Comparison of ENCODE assay signal across 8 cellular contexts in the genomic region with DNA sequence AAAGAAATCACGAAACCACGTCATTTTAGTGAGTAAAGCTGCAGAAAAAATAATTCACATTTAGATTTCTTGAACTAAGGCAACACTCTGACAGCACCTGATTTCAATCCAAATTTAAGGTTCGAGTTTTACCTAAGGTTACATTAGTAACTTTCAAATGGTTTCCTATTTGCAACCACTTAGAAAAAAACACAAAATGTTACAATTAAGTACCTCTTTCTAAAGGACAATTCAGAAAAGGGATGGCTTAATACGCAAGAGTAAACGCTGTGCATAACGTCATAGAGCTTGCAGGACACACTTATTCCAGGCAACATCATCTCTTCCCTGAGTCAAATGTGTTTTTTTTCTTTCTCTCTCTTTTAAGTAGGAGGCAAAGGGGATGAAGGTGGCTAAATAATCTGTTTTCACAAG.
A peak's percentile ranks its signal among the peaks of the same experiment; 100 is the strongest.
DNase-seq lines count a peak whose midpoint lies in the region; ATAC-seq and TF ChIP-seq lines count a peak whose summit lies in the region.

No MANE protein-coding gene starts in this region.

- H3K36me3 ChIP-seq in OCI-LY3 (replicated peaks; ENCODE audit: low read depth, low read length), result no peaks in the 10 kb centered on the region
- H3K36me3 ChIP-seq in mesendoderm (ENCODE audit: control insufficient read depth, insufficient read depth, low read length), result no peaks in the 10 kb centered on the region
- no peaks in the 10 kb centered on the region for H3K36me3 ChIP-seq in upper lobe of right lung

- no peaks in the 10 kb centered on the region for H3K79me1 ChIP-seq in mesendoderm (ENCODE audit: low read length)

- H3K9ac ChIP-seq in OCI-LY3 (ENCODE audit: low read length) (peak overlapping the region; percentile 69), mesendoderm (ENCODE audit: low read length) (peak overlapping the region; percentile 90)

- no peak for DNase-seq in activated T-cell treated with anti-CD3 and anti-CD28 coated beads, Interleukin-2, amount 50 U/mL, for 4 hours
- DNase-seq in activated T-cell treated with anti-CD3 and anti-CD28 coated beads, Interleukin-2, amount 50 U/mL, for 1 hour, result no peak
- no peak for DNase-seq in mesendoderm
- DNase-seq in upper lobe of right lung, result no peak

- H4K8ac ChIP-seq in mesendoderm (ENCODE audit: low read depth, low read length), result no peak overlapping the region

- no peaks in the 10 kb centered on the region for H3K27me3 Mint-ChIP-seq in activated T-cell treated with anti-CD3 and anti-CD28 coated beads, Interleukin-2, amount 50 U/mL, for 4 hours (ENCODE audit: low read depth)
- no peaks in the 10 kb centered on the region for H3K27me3 Mint-ChIP-seq in dendritic cell treated with granulocyte-macrophage colony-stimulating factor and Interleukin-4, amounts not matched to agents 40 ng/mL and 50 ng/mL, for 4 days

- H3K4me3 Mint-ChIP-seq in activated T-cell treated with anti-CD3 and anti-CD28 coated beads, Interleukin-2, amount 50 U/mL, for 4 hours, result peak overlapping the region; percentile 93
- peak overlapping the region; percentile 92 for H3K4me3 Mint-ChIP-seq in dendritic cell treated with granulocyte-macrophage colony-stimulating factor and Interleukin-4, amounts not matched to agents 40 ng/mL and 50 ng/mL, for 4 days

- H3K79me2 ChIP-seq in OCI-LY3 (ENCODE audit: low read length) (no peaks in the 10 kb centered on the region), mesendoderm (ENCODE audit: control insufficient read depth, insufficient read depth, low read length) (no peaks in the 10 kb centered on the region)

- H2BK5ac ChIP-seq in mesendoderm (ENCODE audit: low read length), result no peak overlapping the region

- no peak overlapping the region for H2BK15ac ChIP-seq in mesendoderm (replicated peaks; ENCODE audit: low read depth)

- peak overlapping the region; percentile 96 for H3K56ac ChIP-seq in mesendoderm (ENCODE audit: low read length)

- peak overlapping the region; percentile 92 for H3K27ac Mint-ChIP-seq in dendritic cell treated with granulocyte-macrophage colony-stimulating factor and Interleukin-4, amounts not matched to agents 40 ng/mL and 50 ng/mL, for 4 days

- H3K4me3 ChIP-seq in OCI-LY3 (ENCODE audit: low read length) (peak overlapping the region; percentile 86), mesendoderm (ENCODE audit: low read length) (peak overlapping the region; percentile 66), upper lobe of right lung (peak overlapping the region; percentile 88)

- peak overlapping the region; percentile 89 for H3K23ac ChIP-seq in mesendoderm (ENCODE audit: low read length)

- H3K27ac ChIP-seq in OCI-LY3 (ENCODE audit: low read length), result no peak overlapping the region
- peak overlapping the region; percentile 77 for H3K27ac ChIP-seq in mesendoderm (ENCODE audit: low read depth, low read length)
- peak overlapping the region; percentile 96 for H3K27ac ChIP-seq in upper lobe of right lung

- H3K4me1 Mint-ChIP-seq in activated T-cell treated with anti-CD3 and anti-CD28 coated beads, Interleukin-2, amount 50 U/mL, for 4 hours (ENCODE audit: low read depth), result peaks cover 65% of the 10 kb centered on the region
- H3K4me1 Mint-ChIP-seq in dendritic cell treated with granulocyte-macrophage colony-stimulating factor and Interleukin-4, amounts not matched to agents 40 ng/mL and 50 ng/mL, for 4 days (ENCODE audit: low read depth), result peaks cover 27% of the 10 kb centered on the region

- peak overlapping the region; percentile 15 for H3K18ac ChIP-seq in mesendoderm (ENCODE audit: low read length)

- ATAC-seq in activated T-cell treated with anti-CD3 and anti-CD28 coated beads, Interleukin-2, amount 50 U/mL, for 4 hours, result peak in 1 of 2 donors; percentile 4
- ATAC-seq in upper lobe of right lung (peak; percentile 8), HG02759 (IDR thresholded peaks at IDR 0.05; ENCODE audit: unreplicated experiment) (no peak), HG03520 (IDR thresholded peaks at IDR 0.05; ENCODE audit: unreplicated experiment) (no peak)

- no peaks in the 10 kb centered on the region for H3K9me3 Mint-ChIP-seq in activated T-cell treated with anti-CD3 and anti-CD28 coated beads, Interleukin-2, amount 50 U/mL, for 4 hours
- no peaks in the 10 kb centered on the region for H3K9me3 Mint-ChIP-seq in dendritic cell treated with granulocyte-macrophage colony-stimulating factor and Interleukin-4, amounts not matched to agents 40 ng/mL and 50 ng/mL, for 4 days

- H3K9me3 ChIP-seq in OCI-LY3 (ENCODE audit: insufficient read depth, low read length) (no peaks in the 10 kb centered on the region), upper lobe of right lung (no peaks in the 10 kb centered on the region)

- no peak overlapping the region for H2BK120ac ChIP-seq in mesendoderm (ENCODE audit: low read depth, low read length)

- TF ChIP-seq CTCF in OCI-LY3 (IDR thresholded peaks at IDR 0.05; ENCODE audit: low read depth, low read length) (no peak), upper lobe of right lung (IDR thresholded peaks at IDR 0.05) (no peak)

- no peak overlapping the region for H2AK5ac ChIP-seq in mesendoderm (ENCODE audit: low read length)

- intact Hi-C loops in dendritic cell treated with granulocyte-macrophage colony-stimulating factor and Interleukin-4, amounts not matched to agents 40 ng/mL and 50 ng/mL, for 4 days (cut with micrococcal nuclease), result loop anchor here (10.0 kb wide), 1 partner anchor 46 kb away; no protein-coding TSS in a partner anchor
- intact Hi-C loops in upper lobe of right lung (cut with DNase I), result no loop called here

- WGBS in mesendoderm (ENCODE audit: extremely low coverage, insufficient coverage, low lambda C conversion rate), result no CpG with 5 or more reads among the region's 6 CpGs

- no peak overlapping the region for H3K4ac ChIP-seq in mesendoderm (ENCODE audit: low read depth, low read length)

- no peaks in the 10 kb centered on the region for H3K36me3 Mint-ChIP-seq in activated T-cell treated with anti-CD3 and anti-CD28 coated beads, Interleukin-2, amount 50 U/mL, for 4 hours (ENCODE audit: insufficient read depth)
- H3K36me3 Mint-ChIP-seq in dendritic cell treated with granulocyte-macrophage colony-stimulating factor and Interleukin-4, amounts not matched to agents 40 ng/mL and 50 ng/mL, for 4 days (ENCODE audit: low read depth), result no peaks in the 10 kb centered on the region

- H4K20me1 ChIP-seq in OCI-LY3 (ENCODE audit: insufficient read depth, low read length), result peaks cover 6% of the 10 kb centered on the region; the same call in 1 of the 2 replicates

- H4K5ac ChIP-seq in mesendoderm (ENCODE audit: low read length), result no peak overlapping the region

- peaks cover 18% of the 10 kb centered on the region for H3K4me1 ChIP-seq in OCI-LY3 (ENCODE audit: low read length)
- H3K4me1 ChIP-seq in mesendoderm (ENCODE audit: control insufficient read depth, low read depth, low read length), result no peaks in the 10 kb centered on the region
- H3K4me1 ChIP-seq in upper lobe of right lung, result peaks cover 40% of the 10 kb centered on the region

- H3K27me3 ChIP-seq in OCI-LY3 (ENCODE audit: low read depth, low read length) (peaks cover 10% of the 10 kb centered on the region; the same call in 1 of the 2 replicates), mesendoderm (ENCODE audit: insufficient read depth, low read length, poor library complexity) (no peaks in the 10 kb centered on the region), upper lobe of right lung (no peaks in the 10 kb centered on the region)

- H3K4me2 ChIP-seq in OCI-LY3 (ENCODE audit: low read length), result peak overlapping the region; percentile 97
- peak overlapping the region; percentile 65 for H3K4me2 ChIP-seq in mesendoderm (ENCODE audit: low read length)

- H2AFZ ChIP-seq in OCI-LY3 (ENCODE audit: low read depth, low read length), result peak overlapping the region; percentile 74
